ENCODE assay signal across 27 cellular contexts in the genomic region with DNA sequence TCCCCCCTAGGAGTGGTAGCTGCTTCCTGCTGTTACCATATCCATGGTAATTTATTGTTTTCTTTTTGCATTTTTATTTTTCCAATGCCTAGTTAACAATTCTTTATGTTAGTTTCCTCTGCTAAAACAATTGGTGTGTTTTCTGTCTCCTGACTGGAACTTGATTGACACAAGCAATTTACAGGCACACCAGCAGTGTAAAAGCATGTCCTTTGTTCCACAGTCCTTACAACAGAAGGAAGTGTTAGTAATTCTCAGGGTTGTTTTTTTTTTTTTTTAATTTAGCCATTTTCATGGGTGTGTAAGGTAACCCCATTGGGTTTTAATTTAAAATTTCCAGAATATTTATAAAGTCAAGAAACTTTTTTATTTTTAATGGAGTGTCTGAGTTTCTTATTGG. TPM values are rescaled to one million over a fixed set of nuclear protein-coding genes. Genes with fewer than 3 reads are reported as not detected.
DNase-seq lines count a peak whose midpoint lies in the region; ATAC-seq, FAIRE-seq and TF ChIP-seq lines count a peak whose summit lies in the region.
"Had no signal": no experiment of that assay in that cellular context is flagged by ENCODE, and none has a peak within 500 bp of the region (broad histone marks: within the 10 kb centered on the region; RNA-seq: fewer than 3 reads in every experiment).

No MANE protein-coding gene starts in this region.

- H3K27ac Mint-ChIP-seq in activated T-cell treated with anti-CD3 and anti-CD28 coated beads, Interleukin-2, amount 50 U/mL, for 72 hours, result peak overlapping the region; percentile 38
- H3K27ac Mint-ChIP-seq in GM23338, result no peak overlapping the region
- H3K27ac Mint-ChIP-seq: B cell; CD4-positive, alpha-beta T cell; CD8-positive, alpha-beta T cell had no signal

- no peak for TF ChIP-seq POLR2A in endothelial cell of umbilical vein (IDR thresholded peaks at IDR 0.05; ENCODE audit: low read depth, low read length)
- no peak for TF ChIP-seq POLR2A in gastroesophageal sphincter (IDR thresholded peaks at IDR 0.05)

- POLR2A ChIA-PET in endothelial cell of umbilical vein (lab: Charles Lee), result no interaction called here

- H3K9me3 ChIP-seq in endothelial cell of umbilical vein (replicated peaks; ENCODE audit: control insufficient read depth, insufficient read depth, low read length) (no peaks in the 10 kb centered on the region), mucosa of descending colon (no peaks in the 10 kb centered on the region), gastroesophageal sphincter (no peaks in the 10 kb centered on the region)
- H3K9me3 ChIP-seq: A549, Caco-2 had no signal

- no peaks in the 10 kb centered on the region for H3K9me2 ChIP-seq in GM23338 (ENCODE audit: insufficient read depth)

- TF ChIP-seq CTCF in endothelial cell of umbilical vein (IDR thresholded peaks at IDR 0.05; ENCODE audit: extremely low read depth in 1 of 2, insufficient read depth in 1 of 2, low read depth in 1 of 2, low read length in 2 of 2) (no peak), mucosa of descending colon (IDR thresholded peaks at IDR 0.05) (no peak), gastroesophageal sphincter (IDR thresholded peaks at IDR 0.05) (no peak), GM23338 (conservative IDR thresholded peaks at IDR 0.05; ENCODE audit: low read depth in 2 of 2) (no peak)

- H3K9ac ChIP-seq in endothelial cell of umbilical vein (replicated peaks; ENCODE audit: extremely low read depth, insufficient read depth, low read length), result no peak overlapping the region
- H3K9ac ChIP-seq: BLaER1 treated with 17β-estradiol and CSF1 and Interleukin-3, amounts not matched to agents 10 nM and 100 nM had no signal

- H3K27ac ChIP-seq in endothelial cell of umbilical vein (ENCODE audit: insufficient read depth, low read depth, low read length), result no peak overlapping the region
- no peak overlapping the region for H3K27ac ChIP-seq in gastroesophageal sphincter
- no peak overlapping the region for H3K27ac ChIP-seq in GM23338 (ENCODE audit: low read depth)
- H3K27ac ChIP-seq: 22Rv1; A549; BLaER1 treated with 17β-estradiol and CSF1 and Interleukin-3, amounts not matched to agents 10 nM and 100 nM; C4-2B had no signal

- H4K20me1 ChIP-seq in endothelial cell of umbilical vein (replicated peaks; ENCODE audit: control insufficient read depth, extremely low read depth, insufficient read depth, low read length), result no peaks in the 10 kb centered on the region
- H4K20me1 ChIP-seq in GM23338 (replicated peaks; ENCODE audit: insufficient read depth), result no peaks in the 10 kb centered on the region
- H4K20me1 ChIP-seq: BLaER1 treated with 17β-estradiol and CSF1 and Interleukin-3, amounts not matched to agents 10 nM and 100 nM had no signal

- ATAC-seq in activated T-cell treated with anti-CD3 and anti-CD28 coated beads, Interleukin-2, amount 50 U/mL, for 72 hours (replicated peaks in 1 of 2), result no peak
- ATAC-seq in mucosa of descending colon, result peak; percentile 55
- no peak for ATAC-seq in gastroesophageal sphincter
- ATAC-seq in GM23338, result no peak
- ATAC-seq: A549; CD8-positive, alpha-beta T cell; GM12878 had no signal

- no peaks in the 10 kb centered on the region for H3K9me3 Mint-ChIP-seq in activated T-cell treated with anti-CD3 and anti-CD28 coated beads, Interleukin-2, amount 50 U/mL, for 72 hours
- peaks cover 7% of the 10 kb centered on the region; the same call in 1 of the 3 replicates for H3K9me3 Mint-ChIP-seq in GM23338
- H3K9me3 Mint-ChIP-seq: CD4-positive, alpha-beta T cell; CD8-positive, alpha-beta T cell had no signal

- BruUV-seq in endothelial cell of umbilical vein (replicated peaks; lab: Mats Ljungman, UMichigan), result no TSS peak

- no peak for FAIRE-seq in endothelial cell of umbilical vein (lab: Jason Lieb, UNC)
- FAIRE-seq: A549, D721Med, GM12878, GM12892, GM18507, GM19239 had no signal

- intact Hi-C loops in endothelial cell of umbilical vein (cut with micrococcal nuclease), result no loop called here
- intact Hi-C loops in mucosa of descending colon (cut with DNase I, micrococcal nuclease), result no loop called here

- dilution Hi-C loops in endothelial cell of umbilical vein (cut with MboI; ENCODE audit: extremely low pct_ligation_motif_present, low sequenced_read_pairs), result no loop called here

- H3K4me1 ChIP-seq in endothelial cell of umbilical vein (ENCODE audit: control insufficient read depth, extremely low read depth, insufficient read depth, low read length) (no peaks in the 10 kb centered on the region), mucosa of descending colon (ENCODE audit: low read depth) (no peaks in the 10 kb centered on the region), gastroesophageal sphincter (no peaks in the 10 kb centered on the region), GM23338 (ENCODE audit: insufficient read depth) (0 out of 2 replicates have a peak, but pooled peaks cover 5% of the 10 kb centered on the region)
- H3K4me1 ChIP-seq: A549, Caco-2 had no signal

- H3K27me3 ChIP-seq in endothelial cell of umbilical vein (ENCODE audit: control insufficient read depth in 2 of 2, insufficient read depth in 2 of 2, low read length in 2 of 2) (no peaks in the 10 kb centered on the region), gastroesophageal sphincter (no peaks in the 10 kb centered on the region), GM23338 (ENCODE audit: insufficient read depth) (no peaks in the 10 kb centered on the region)

- H3K4me3 ChIP-seq in endothelial cell of umbilical vein (replicated peaks in 1 of 3; ENCODE audit: insufficient read depth in 1 of 3, low read depth in 1 of 3, low read length in 3 of 3) (no peak overlapping the region), mucosa of descending colon (no peak overlapping the region), gastroesophageal sphincter (no peak overlapping the region), GM23338 (no peak overlapping the region)
- H3K4me3 ChIP-seq: A549; BLaER1 treated with 17β-estradiol and CSF1 and Interleukin-3, amounts not matched to agents 10 nM and 100 nM; GM12878 had no signal

- DNase-seq in activated T-cell treated with anti-CD3 and anti-CD28 coated beads, Interleukin-2, amount 50 U/mL, for 72 hours, result no peak
- DNase-seq in activated T-cell treated with anti-CD3 and anti-CD28 coated beads, Interleukin-2, amount 50 U/mL, for 1 hour, result no peak
- DNase-seq in dermis blood vessel endothelial cell, result peak; percentile 37
- DNase-seq in endothelial cell of umbilical vein (ENCODE audit: low read depth, low spot score), result peak; percentile 7
- no peak for DNase-seq in mucosa of descending colon
- DNase-seq in DMS53 treated with DMSO at 0.1 percent for 48 hours (lab: John Stamatoyannopoulos, UW; ENCODE audit: unreplicated experiment), result no peak
- DNase-seq in GM23338 (ENCODE audit: low spot score), result no peak
- DNase-seq: AML-193; Caco-2; Calu3; CD4-positive, alpha-beta T cell; CD8-positive, alpha-beta T cell; DMS79; DND-41; EL; GDM1 had no signal

- no peaks in the 10 kb centered on the region for H3F3A ChIP-seq in GM23338 (replicated peaks; ENCODE audit: low read depth)

- peaks cover 13% of the 10 kb centered on the region for H3K4me1 Mint-ChIP-seq in activated T-cell treated with anti-CD3 and anti-CD28 coated beads, Interleukin-2, amount 50 U/mL, for 72 hours (ENCODE audit: low read depth)
- H3K4me1 Mint-ChIP-seq in GM23338, result peaks cover 14% of the 10 kb centered on the region; the same call in 2 of the 3 replicates

- CTCF ChIA-PET in endothelial cell of umbilical vein (lab: Charles Lee), result no interaction called here

- peaks cover 8% of the 10 kb centered on the region for H3K27me3 Mint-ChIP-seq in activated T-cell treated with anti-CD3 and anti-CD28 coated beads, Interleukin-2, amount 50 U/mL, for 72 hours (ENCODE audit: low read depth)
- peaks cover 1% of the 10 kb centered on the region for H3K27me3 Mint-ChIP-seq in GM23338 (ENCODE audit: insufficient read depth, low read depth, poor library complexity)
- H3K27me3 Mint-ChIP-seq: CD4-positive, alpha-beta T cell had no signal

- H3K79me2 ChIP-seq in endothelial cell of umbilical vein (ENCODE audit: control insufficient read depth, insufficient read depth, low read length) (no peaks in the 10 kb centered on the region), GM23338 (replicated peaks; ENCODE audit: insufficient read depth) (no peaks in the 10 kb centered on the region)

- no peaks in the 10 kb centered on the region for H3K9me1 ChIP-seq in endothelial cell of umbilical vein (replicated peaks; ENCODE audit: control insufficient read depth, extremely low read depth, insufficient read depth, low read length)

- H2AFZ ChIP-seq in endothelial cell of umbilical vein (ENCODE audit: low read depth, low read length) (no peak overlapping the region), GM23338 (no peak overlapping the region)

- no peaks in the 10 kb centered on the region for H3K36me3 ChIP-seq in endothelial cell of umbilical vein (ENCODE audit: control insufficient read depth in 2 of 2, extremely low read depth in 1 of 2, insufficient read depth in 2 of 2, low read length in 2 of 2)
- no peaks in the 10 kb centered on the region for H3K36me3 ChIP-seq in mucosa of descending colon (ENCODE audit: low read depth)
- H3K36me3 ChIP-seq in gastroesophageal sphincter, result no peaks in the 10 kb centered on the region
- H3K36me3 ChIP-seq in GM23338 (ENCODE audit: insufficient read depth), result no peaks in the 10 kb centered on the region
- H3K36me3 ChIP-seq: BLaER1 treated with 17β-estradiol and CSF1 and Interleukin-3, amounts not matched to agents 10 nM and 100 nM had no signal

- H3K4me3 Mint-ChIP-seq in activated T-cell treated with anti-CD3 and anti-CD28 coated beads, Interleukin-2, amount 50 U/mL, for 72 hours, result no peak overlapping the region
- no peak overlapping the region for H3K4me3 Mint-ChIP-seq in GM23338
- H3K4me3 Mint-ChIP-seq: B cell; CD4-positive, alpha-beta T cell; CD8-positive, alpha-beta T cell had no signal

- no peaks in the 10 kb centered on the region for H3K36me3 Mint-ChIP-seq in activated T-cell treated with anti-CD3 and anti-CD28 coated beads, Interleukin-2, amount 50 U/mL, for 72 hours (ENCODE audit: insufficient read depth in 2 of 2)
- no peaks in the 10 kb centered on the region for H3K36me3 Mint-ChIP-seq in GM23338 (ENCODE audit: low read depth)
- H3K36me3 Mint-ChIP-seq: CD8-positive, alpha-beta T cell had no signal

- H3K4me2 ChIP-seq in endothelial cell of umbilical vein (ENCODE audit: insufficient read depth, low read length), result no peak overlapping the region
- H3K4me2 ChIP-seq in GM23338, result no peak overlapping the region
- H3K4me2 ChIP-seq: A549; BLaER1 treated with 17β-estradiol and CSF1 and Interleukin-3, amounts not matched to agents 10 nM and 100 nM had no signal

- TF ChIP-seq EP300 in gastroesophageal sphincter (IDR thresholded peaks at IDR 0.05), result no peak

RNA-seq across cellular contexts. Expression of a gene that starts 25.0 kb away (rescaled TPM):
- 10 to 100 TPM; 19.5 to 20.7 TPM for total RNA-seq in activated T-cell treated with anti-CD3 and anti-CD28 coated beads, Interleukin-2, amount 50 U/mL, for 72 hours
- total RNA-seq in dermis blood vessel endothelial cell (11.2 and 11.5 TPM in 2 replicates), endothelial cell of umbilical vein (10.2 and 12.1 TPM in 2 replicates), mucosa of descending colon (10 to 100 TPM; 21.2 to 33.9 (median 24.3) TPM), gastroesophageal sphincter (10 to 100 TPM; 14.0 to 29.9 (median 16.9) TPM)
- polyA plus RNA-seq in endothelial cell of umbilical vein (6.3 and 8.0 TPM in 2 replicates), GM23338 (2016; fragmentation: Nextera tagmentation; extraction: Ambion mirVana) (9.3 and 9.6 TPM in 2 replicates)
- 7.7 and 8.7 TPM in 2 replicates for polyA plus RNA-seq in endothelial cell of umbilical vein (2011; cell fraction: cytosol; rRNA removed)
- 12.5 and 15.8 TPM in 2 replicates for polyA plus RNA-seq in endothelial cell of umbilical vein (2011; cell fraction: nucleus; rRNA removed)
- polyA plus RNA-seq in endothelial cell of umbilical vein (2012), result 11.9 and 13.3 TPM in 2 replicates
- 39.5 and 55.8 TPM in 2 replicates for polyA minus RNA-seq in endothelial cell of umbilical vein
- 13.3 TPM for polyA minus RNA-seq in endothelial cell of umbilical vein (2011; cell fraction: cytosol; rRNA and poly(A)+ RNA removed)
- 34.6 and 47.2 TPM in 2 replicates for polyA minus RNA-seq in endothelial cell of umbilical vein (2011; cell fraction: nucleus; rRNA and poly(A)+ RNA removed)
- total RNA-seq in GM23338 (2014; rRNA removed; shearing (Covaris generic)), result 10.1 and 15.7 TPM in 2 replicates

RNA-seq across cellular contexts. Expression of a gene that starts 25.3 kb away (rescaled TPM):
- total RNA-seq in activated T-cell treated with anti-CD3 and anti-CD28 coated beads, Interleukin-2, amount 50 U/mL, for 72 hours, result under 1 TPM; 0.36 to 0.46 TPM
- total RNA-seq in dermis blood vessel endothelial cell (1.7 and 1.8 TPM in 2 replicates), endothelial cell of umbilical vein (1.6 and 1.8 TPM in 2 replicates), mucosa of descending colon (1 to 10 TPM; 1.2 to 2.4 (median 2.1) TPM), gastroesophageal sphincter (1 to 10 TPM in 3 of 4 donors, under 1 TPM in 1; 0.69 to 1.2 (median 1.1) TPM)
- polyA plus RNA-seq in endothelial cell of umbilical vein (1.4 TPM in 2 replicates), GM23338 (2016; fragmentation: Nextera tagmentation; extraction: Ambion mirVana) (0.65 and 0.83 TPM in 2 replicates)
- 0.43 and 0.54 TPM in 2 replicates for polyA plus RNA-seq in endothelial cell of umbilical vein (2011; cell fraction: cytosol; rRNA removed)
- 5.8 and 6.1 TPM in 2 replicates for polyA plus RNA-seq in endothelial cell of umbilical vein (2011; cell fraction: nucleus; rRNA removed)
- 0.70 and 0.80 TPM in 2 replicates for polyA plus RNA-seq in endothelial cell of umbilical vein (2012)
- polyA minus RNA-seq in endothelial cell of umbilical vein, result 3.8 and 5.1 TPM in 2 replicates
- polyA minus RNA-seq in endothelial cell of umbilical vein (2011; cell fraction: cytosol; rRNA and poly(A)+ RNA removed), result 0.51 TPM
- polyA minus RNA-seq in endothelial cell of umbilical vein (2011; cell fraction: nucleus; rRNA and poly(A)+ RNA removed), result 6.6 and 9.4 TPM in 2 replicates
- 3.8 and 4.0 TPM in 2 replicates for total RNA-seq in GM23338 (2014; rRNA removed; shearing (Covaris generic))

Comparison
In these comparisons a context has a peak if more than half of its experiments do, and no peak if none do; other contexts are left out.
1. DNase-seq: peak in dermis blood vessel endothelial cell (single experiment) and endothelial cell of umbilical vein (single experiment); none in activated T-cell treated with anti-CD3 and anti-CD28 coated beads, Interleukin-2, amount 50 U/mL, for 72 hours (0 of 2), activated T-cell treated with anti-CD3 and anti-CD28 coated beads, Interleukin-2, amount 50 U/mL, for 1 hour (single experiment), mucosa of descending colon (0 of 3), DMS53 treated with DMSO at 0.1 percent for 48 hours (single experiment) and GM23338 (single experiment).